ENCODE assay signal across 10 cellular contexts in the genomic region with DNA sequence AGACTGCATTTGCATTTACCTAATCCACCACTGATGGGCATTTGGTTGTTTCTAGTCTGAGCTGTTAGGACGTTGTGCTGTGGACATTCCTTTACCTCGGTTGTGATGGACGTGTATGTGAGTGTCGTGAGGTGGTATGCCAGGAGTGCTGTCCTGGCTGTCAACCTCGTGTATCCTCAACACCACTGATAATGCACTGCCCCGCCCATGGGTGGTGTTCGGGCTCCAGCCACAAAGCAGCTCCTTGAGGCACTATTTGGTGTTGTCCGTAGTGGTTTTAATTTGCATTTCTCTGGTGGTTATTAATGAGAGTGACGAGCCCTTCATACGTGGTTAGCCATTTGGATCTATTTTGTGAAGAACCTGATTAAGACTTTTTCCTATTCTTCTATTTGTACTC.
DNase-seq lines count a peak whose midpoint lies in the region; ATAC-seq, FAIRE-seq and TF ChIP-seq lines count a peak whose summit lies in the region.
"Had no signal": no experiment of that assay in that cellular context is flagged by ENCODE, and none has a peak within 500 bp of the region (broad histone marks: within the 10 kb centered on the region; RNA-seq: fewer than 3 reads in every experiment).

No MANE protein-coding gene starts in this region.

- DNase-seq in T-helper 17 cell (no peak), SHP77 (lab: John Stamatoyannopoulos, UW) (no peak), NCI-H2227 (lab: John Stamatoyannopoulos, UW; ENCODE audit: unreplicated experiment) (no peak), mesenteric fat pad (ENCODE audit: low spot score) (no peak), H54 (ENCODE audit: insufficient read length, low spot score) (no peak)
- DNase-seq: adrenal gland, NCI-H187 treated with DMSO at 0.1 percent for 48 hours had no signal

- peak overlapping the region; percentile 93 for H3K27ac Mint-ChIP-seq in T-helper 17 cell

- H3K4me1 ChIP-seq in BLaER1 = peaks cover 100% of the 10 kb centered on the region

- H3K36me3 Mint-ChIP-seq in T-helper 17 cell (ENCODE audit: low read depth) = no peaks in the 10 kb centered on the region

- H3K36me3 ChIP-seq in BLaER1 = peaks cover 54% of the 10 kb centered on the region
- H3K36me3 ChIP-seq: adrenal gland had no signal

- peak overlapping the region; percentile 27; the same call in 1 of the 2 replicates for H3K9ac ChIP-seq in BLaER1

- H3K9me3 ChIP-seq in BLaER1 (no peaks in the 10 kb centered on the region), T-helper 17 cell (ENCODE audit: control insufficient read depth, low read length, poor library complexity, severe bottlenecking) (no peaks in the 10 kb centered on the region)
- H3K9me3 ChIP-seq: adrenal gland had no signal

- FAIRE-seq in H54 (lab: Jason Lieb, UNC) = no peak

- H3K4me2 ChIP-seq in BLaER1 = peak overlapping the region; percentile 85

- no peaks in the 10 kb centered on the region for H3K27me3 Mint-ChIP-seq in T-helper 17 cell

- H3K4me3 Mint-ChIP-seq in T-helper 17 cell = peak overlapping the region; percentile 67

- peak overlapping the region; percentile 81 for H3K27ac ChIP-seq in BLaER1
- H3K27ac ChIP-seq: adrenal gland had no signal

- H3K27me3 ChIP-seq in BLaER1 = no peaks in the 10 kb centered on the region
- H3K27me3 ChIP-seq: adrenal gland had no signal

- H4K20me1 ChIP-seq in BLaER1 = peaks cover 56% of the 10 kb centered on the region

- no peak for TF ChIP-seq POLR2A in H54 (IDR thresholded peaks at IDR 0.05; ENCODE audit: low read depth, low read length)

- peaks cover 75% of the 10 kb centered on the region for H3K4me1 Mint-ChIP-seq in T-helper 17 cell

- ATAC-seq in GM19035 (IDR thresholded peaks at IDR 0.05; ENCODE audit: unreplicated experiment) = peak; percentile 79
- peak; percentile 68 for ATAC-seq in HG02973 (IDR thresholded peaks at IDR 0.05; ENCODE audit: unreplicated experiment)
- ATAC-seq in T-helper 17 cell = no peak

- H3K4me3 ChIP-seq in BLaER1 = no peak overlapping the region
- H3K4me3 ChIP-seq: adrenal gland had no signal
